8 cellular contexts compared by ENCODE assay signal in genomic region chr5:144187699-144188294, GRCh38.
DNase-seq lines count a peak whose midpoint lies in the region; ATAC-seq lines count a peak whose summit lies in the region.

No MANE protein-coding gene starts in this region.

- H3K9me3 ChIP-seq in effector memory CD4-positive, alpha-beta T cell (ENCODE audit: control insufficient read depth, low read length): no peaks in the 10 kb centered on the region

- H3K27me3 ChIP-seq in effector memory CD4-positive, alpha-beta T cell (replicated peaks; ENCODE audit: control insufficient read depth, insufficient read depth, low read length, poor library complexity, severe bottlenecking): no peaks in the 10 kb centered on the region

- H3K4me1 ChIP-seq in effector memory CD4-positive, alpha-beta T cell (ENCODE audit: control insufficient read depth, insufficient read depth, low read length, poor library complexity, severe bottlenecking): peaks cover 43% of the 10 kb centered on the region

- H3K27ac ChIP-seq in effector memory CD4-positive, alpha-beta T cell (ENCODE audit: insufficient read depth, low read length, poor library complexity, severe bottlenecking): peak overlapping the region; percentile 83

- H3K36me3 ChIP-seq in effector memory CD4-positive, alpha-beta T cell (ENCODE audit: control insufficient read depth, insufficient read depth, low read length): no peaks in the 10 kb centered on the region

- no peak overlapping the region for H3K4me3 ChIP-seq in effector memory CD4-positive, alpha-beta T cell (ENCODE audit: insufficient read depth, low read depth, low read length, poor library complexity, severe bottlenecking)
- H3K4me3 ChIP-seq in skeletal muscle cell (ENCODE audit: low read depth, low read length): no peak overlapping the region

- peak; percentile 41 for DNase-seq in NCI-H1105 treated with DMSO at 0.1 percent for 48 hours (lab: John Stamatoyannopoulos, UW)
- peak; percentile 74 for DNase-seq in activated CD4-positive, alpha-beta T cell treated with anti-CD3 and anti-CD28 coated beads for 48 hours
- DNase-seq in effector memory CD4-positive, alpha-beta T cell: peak; percentile 80 to 81 (median 81)
- DNase-seq in skeletal muscle cell (ENCODE audit: low read depth): peak; percentile 92
- no peak for DNase-seq in OCI-M2 (lab: John Stamatoyannopoulos, UW; ENCODE audit: unreplicated experiment)
- no peak for DNase-seq in 8988T

- ATAC-seq in GM18502 (IDR thresholded peaks at IDR 0.05; ENCODE audit: poor library complexity, unreplicated experiment) (peak; percentile 81), HG02678 (IDR thresholded peaks at IDR 0.05; ENCODE audit: unreplicated experiment) (peak; percentile 87)

Comparison
In these comparisons a context has a peak if more than half of its experiments do, and no peak if none do; other contexts are left out.
1. DNase-seq: peak in NCI-H1105 treated with DMSO at 0.1 percent for 48 hours (single experiment), activated CD4-positive, alpha-beta T cell treated with anti-CD3 and anti-CD28 coated beads for 48 hours (single experiment), effector memory CD4-positive, alpha-beta T cell (3 of 3) and skeletal muscle cell (single experiment); none in OCI-M2 (single experiment) and 8988T (single experiment).